12 cellular contexts compared by ENCODE assay signal in the genomic region with DNA sequence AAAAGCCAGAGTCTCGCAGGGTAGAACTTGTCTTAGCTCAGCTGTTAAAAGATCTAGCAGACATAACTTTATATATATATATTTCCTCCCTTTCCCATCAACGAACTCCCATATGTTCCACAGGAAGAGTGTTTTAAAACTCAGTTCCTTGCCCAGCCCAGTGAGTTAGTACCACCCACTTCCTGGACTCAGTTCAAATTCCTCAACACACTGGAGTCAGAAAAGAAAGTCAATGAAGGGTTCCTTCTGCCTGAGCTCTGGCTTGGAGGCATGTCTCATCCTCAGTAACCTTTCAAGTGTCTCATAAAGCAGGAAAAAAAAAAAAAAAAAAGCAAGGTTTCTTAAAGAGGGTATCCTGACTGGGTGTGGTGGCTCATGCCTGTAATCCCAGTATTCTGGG. TPM values are rescaled to one million over a fixed set of nuclear protein-coding genes. Genes with fewer than 3 reads are reported as not detected.
DNase-seq lines count a peak whose midpoint lies in the region; FAIRE-seq and TF ChIP-seq lines count a peak whose summit lies in the region.
"Had no signal": no experiment of that assay in that cellular context is flagged by ENCODE, and none has a peak within 500 bp of the region (broad histone marks: within the 10 kb centered on the region; RNA-seq: fewer than 3 reads in every experiment).

No MANE protein-coding gene starts in this region.

- peak overlapping the region; percentile 63 for H3K4me3 Mint-ChIP-seq in activated naive CD4-positive, alpha-beta T cell treated with anti-CD3 and anti-CD28 coated beads, Interleukin-2, amount 50 U/mL, for 24 hours
- H3K4me3 Mint-ChIP-seq in type B pancreatic cell, result no peak overlapping the region

- peaks cover 31 to 54% of the 10 kb centered on the region in 2 donors for H3K36me3 ChIP-seq in ascending aorta
- no peaks in the 10 kb centered on the region for H3K36me3 ChIP-seq in kidney epithelial cell (ENCODE audit: control insufficient read depth, insufficient read depth, low read length)

- DNase-seq in activated naive CD4-positive, alpha-beta T cell treated with Interleukin-2 at 50 U/mL for 16 hours, result no peak
- DNase-seq in ascending aorta (ENCODE audit: low spot score in 2 of 2), result no peak
- DNase-seq in kidney epithelial cell (ENCODE audit: low read depth), result peak; percentile 41
- no peak for DNase-seq in type B pancreatic cell (ENCODE audit: extremely low spot score, unreplicated experiment)
- no peak for DNase-seq in H54 (ENCODE audit: insufficient read length, low spot score)
- no peak for DNase-seq in NCI-H526 treated with DMSO at 0.1 percent for 48 hours (lab: John Stamatoyannopoulos, UW)
- DNase-seq in hypothalamus (lab: John Stamatoyannopoulos, UW), result no peak
- DNase-seq: activated gamma-delta T cell treated with Interleukin-2 at 50 U/mL for 16 hours, DMS 273 treated with DMSO at 0.1 percent for 48 hours, NCI-H524 treated with DMSO at 0.1 percent for 48 hours, occipital lobe had no signal

- TF ChIP-seq POLR2A in H54 (IDR thresholded peaks at IDR 0.05; ENCODE audit: low read depth, low read length), result no peak

- no peaks in the 10 kb centered on the region for H3K9me3 Mint-ChIP-seq in activated naive CD4-positive, alpha-beta T cell treated with anti-CD3 and anti-CD28 coated beads, Interleukin-2, amount 50 U/mL, for 24 hours
- H3K9me3 Mint-ChIP-seq in type B pancreatic cell, result no peaks in the 10 kb centered on the region

- peaks cover 22% of the 10 kb centered on the region for H3K36me3 Mint-ChIP-seq in activated naive CD4-positive, alpha-beta T cell treated with anti-CD3 and anti-CD28 coated beads, Interleukin-2, amount 50 U/mL, for 24 hours
- peaks cover 38% of the 10 kb centered on the region for H3K36me3 Mint-ChIP-seq in type B pancreatic cell

- TF ChIP-seq CTCF in ascending aorta (IDR thresholded peaks at IDR 0.05), result no peak
- TF ChIP-seq CTCF in kidney epithelial cell (IDR thresholded peaks at IDR 0.05; ENCODE audit: insufficient read depth, low read length, poor library complexity, severe bottlenecking), result no peak
- TF ChIP-seq CTCF in type B pancreatic cell (conservative IDR thresholded peaks at IDR 0.05), result no peak

- no peaks in the 10 kb centered on the region for H3K9me3 ChIP-seq in ascending aorta

- peak overlapping the region; percentile 68 for H3K27ac Mint-ChIP-seq in activated naive CD4-positive, alpha-beta T cell treated with anti-CD3 and anti-CD28 coated beads, Interleukin-2, amount 50 U/mL, for 24 hours
- peak overlapping the region; percentile 13 for H3K27ac Mint-ChIP-seq in type B pancreatic cell

- peaks cover 76% of the 10 kb centered on the region for H3K4me1 Mint-ChIP-seq in activated naive CD4-positive, alpha-beta T cell treated with anti-CD3 and anti-CD28 coated beads, Interleukin-2, amount 50 U/mL, for 24 hours
- H3K4me1 Mint-ChIP-seq in type B pancreatic cell (ENCODE audit: unreplicated experiment), result peaks cover 39% of the 10 kb centered on the region

- H3K4me1 ChIP-seq in ascending aorta, result peaks cover 15 to 46% of the 10 kb centered on the region in 2 donors

- no peaks in the 10 kb centered on the region for H3K27me3 ChIP-seq in ascending aorta
- H3K27me3 ChIP-seq in kidney epithelial cell (ENCODE audit: control insufficient read depth, insufficient read depth, low read length), result no peaks in the 10 kb centered on the region

- H3K4me3 ChIP-seq in ascending aorta (no peak overlapping the region), kidney epithelial cell (ENCODE audit: low read depth, low read length) (no peak overlapping the region)

- intact Hi-C loops in ascending aorta (cut with DNase I), result no loop called here

- FAIRE-seq in H54 (lab: Jason Lieb, UNC), result no peak

- no peaks in the 10 kb centered on the region for H3K27me3 Mint-ChIP-seq in activated naive CD4-positive, alpha-beta T cell treated with anti-CD3 and anti-CD28 coated beads, Interleukin-2, amount 50 U/mL, for 24 hours
- no peaks in the 10 kb centered on the region for H3K27me3 Mint-ChIP-seq in type B pancreatic cell

- peak overlapping the region; percentile 3 to 9 for H3K27ac ChIP-seq in ascending aorta

RNA-seq across cellular contexts. Expression of a gene that starts 15.6 kb away (rescaled TPM):
- total RNA-seq in ascending aorta, result 254 TPM
- total RNA-seq in kidney epithelial cell, result 434 and 529 TPM in 2 replicates
- 263 and 371 TPM in 2 replicates for total RNA-seq in type B pancreatic cell (ENCODE audit: low replicate concordance)

RNA-seq across cellular contexts. Expression of a gene that starts 21.5 kb away (rescaled TPM):
- total RNA-seq in ascending aorta (not detected), kidney epithelial cell (not detected in 2 replicates), type B pancreatic cell (ENCODE audit: low replicate concordance) (0.07 TPM in 1 of 2 replicates, not detected in the other)

RNA-seq across cellular contexts. Expression of a gene that starts 29.8 kb away (rescaled TPM):
- total RNA-seq in ascending aorta (not detected), kidney epithelial cell (not detected in 2 replicates), type B pancreatic cell (ENCODE audit: low replicate concordance) (not detected in 2 replicates)
- total RNA-seq: occipital lobe had no signal

RNA-seq across cellular contexts. Expression of a gene that starts 44.4 kb away (rescaled TPM):
- total RNA-seq in ascending aorta (67.8 TPM), kidney epithelial cell (61.7 and 70.9 TPM in 2 replicates), type B pancreatic cell (ENCODE audit: low replicate concordance) (188 and 216 TPM in 2 replicates)
